In genomic region chr4:165428957-165429356, GRCh38 we compare ENCODE assay signal across 8 cellular contexts. TPM values are rescaled to one million over a fixed set of nuclear protein-coding genes. Genes with fewer than 3 reads are reported as not detected.
"Had no signal": no experiment of that assay in that cellular context is flagged by ENCODE, and none has a peak within 500 bp of the region (broad histone marks: within the 10 kb centered on the region; RNA-seq: fewer than 3 reads in every experiment).

No MANE protein-coding gene starts in this region.

- FAIRE-seq: G401.6, GM12878, GM12891, GM12892, GM18507, GM19239 had no signal

- H3K4me3 ChIP-seq: GM12878 had no signal

- ATAC-seq: GM12878 had no signal

- DNase-seq: GDM1, GF-D8 had no signal

RNA-seq across cellular contexts. Expression of gene CPE, which starts 50.1 kb away (rescaled TPM):
- total RNA-seq: GM12878 had no signal
